15 cellular contexts compared by ENCODE assay signal in genomic region chr10:125411724-125412123, GRCh38.
DNase-seq lines count a peak whose midpoint lies in the region; ATAC-seq and TF ChIP-seq lines count a peak whose summit lies in the region.
"Had no signal": no experiment of that assay in that cellular context is flagged by ENCODE, and none has a peak within 500 bp of the region (broad histone marks: within the 10 kb centered on the region; RNA-seq: fewer than 3 reads in every experiment).

No MANE protein-coding gene starts in this region.

- DNase-seq in BJ (ENCODE audit: low read depth) (peak; percentile 54), LHCN-M2 (ENCODE audit: low read depth) (peak; percentile 77), brain microvascular endothelial cell (peak; percentile 95), kidney epithelial cell (ENCODE audit: low read depth) (peak; percentile 68), prostate gland (ENCODE audit: low spot score) (no peak), SKM-1 treated with dmso at 0.1 percent for 144 hours (lab: John Stamatoyannopoulos, UW; ENCODE audit: unreplicated experiment) (no peak), HAP-1 (ENCODE audit: low spot score in 2 of 2) (no peak)
- DNase-seq: hypothalamus; mesendoderm; NCI-H1092 treated with DMSO at 0.1 percent for 48 hours; posterior cingulate gyrus; stimulated activated CD4-positive, alpha-beta T cell treated with anti-CD3 and anti-CD28 coated beads, Interleukin-1b, Interleukin-23, amount 100 ng/mL, for 48 hours had no signal

- H3K9me3 ChIP-seq in prostate gland, result no peaks in the 10 kb centered on the region
- no peaks in the 10 kb centered on the region for H3K9me3 ChIP-seq in HAP-1

- CTCF ChIA-PET in BJ (lab: Yijun Ruan, JAX), result no interaction called here

- H3K27ac ChIP-seq in brain microvascular endothelial cell (no peak overlapping the region), prostate gland (no peak overlapping the region)
- H3K27ac ChIP-seq: BLaER1 treated with 17β-estradiol and CSF1 and Interleukin-3, amounts not matched to agents 10 nM and 100 nM had no signal

- H3K4me1 ChIP-seq in prostate gland (replicated peaks) (no peaks in the 10 kb centered on the region), HAP-1 (no peaks in the 10 kb centered on the region)
- H3K4me1 ChIP-seq: BLaER1 treated with 17β-estradiol and CSF1 and Interleukin-3, amounts not matched to agents 10 nM and 100 nM had no signal

- POLR2A ChIA-PET in BJ (lab: Charles Lee), result no interaction called here

- ATAC-seq in GM19395 (IDR thresholded peaks at IDR 0.05; ENCODE audit: unreplicated experiment), result no peak
- ATAC-seq: Right ventricle myocardium inferior had no signal

- in situ Hi-C loops in brain microvascular endothelial cell (cut with HindIII; ENCODE audit: low pct_ligation_motif_present, low sequenced_read_pairs), result no loop called here
- in situ Hi-C loops in HAP-1 (cut with MboI; ENCODE audit: low sequenced_read_pairs), result no loop called here

- TF ChIP-seq POLR2A in prostate gland (IDR thresholded peaks at IDR 0.05), result no peak

- WGBS in prostate gland, result 77% methylated on average over 2 of the region's 2 CpGs

- H3K36me3 ChIP-seq in BJ (ENCODE audit: control insufficient read depth, insufficient read depth, low read length) (no peaks in the 10 kb centered on the region), brain microvascular endothelial cell (replicated peaks) (no peaks in the 10 kb centered on the region), kidney epithelial cell (ENCODE audit: control insufficient read depth, insufficient read depth, low read length) (no peaks in the 10 kb centered on the region), prostate gland (no peaks in the 10 kb centered on the region), HAP-1 (replicated peaks) (no peaks in the 10 kb centered on the region)
- H3K36me3 ChIP-seq: BLaER1 treated with 17β-estradiol and CSF1 and Interleukin-3, amounts not matched to agents 10 nM and 100 nM had no signal

- no peak overlapping the region for H3K4me3 ChIP-seq in BJ (ENCODE audit: low read depth, low read length)
- no peak overlapping the region for H3K4me3 ChIP-seq in brain microvascular endothelial cell (ENCODE audit: low read depth, low read length)
- no peak overlapping the region for H3K4me3 ChIP-seq in kidney epithelial cell (ENCODE audit: low read depth, low read length)
- H3K4me3 ChIP-seq in prostate gland, result no peak overlapping the region
- no peak overlapping the region for H3K4me3 ChIP-seq in HAP-1
- H3K4me3 ChIP-seq: BLaER1 treated with 17β-estradiol and CSF1 and Interleukin-3, amounts not matched to agents 10 nM and 100 nM had no signal

- intact Hi-C loops in prostate gland (cut with DNase I), result no loop called here

- H3K27me3 ChIP-seq in BJ (ENCODE audit: control insufficient read depth, insufficient read depth, low read length) (no peaks in the 10 kb centered on the region), brain microvascular endothelial cell (replicated peaks) (no peaks in the 10 kb centered on the region), kidney epithelial cell (ENCODE audit: control insufficient read depth, insufficient read depth, low read length) (no peaks in the 10 kb centered on the region), prostate gland (replicated peaks; ENCODE audit: insufficient read depth) (no peaks in the 10 kb centered on the region), HAP-1 (ENCODE audit: low read depth) (no peaks in the 10 kb centered on the region)
- H3K27me3 ChIP-seq: BLaER1 treated with 17β-estradiol and CSF1 and Interleukin-3, amounts not matched to agents 10 nM and 100 nM had no signal

- no peak for TF ChIP-seq CTCF in BJ (IDR thresholded peaks at IDR 0.05; ENCODE audit: insufficient read depth, low read depth, low read length)
- no peak for TF ChIP-seq CTCF in brain microvascular endothelial cell (IDR thresholded peaks at IDR 0.05; ENCODE audit: low read depth, low read length, missing control alignments)
- no peak for TF ChIP-seq CTCF in kidney epithelial cell (IDR thresholded peaks at IDR 0.05; ENCODE audit: insufficient read depth, low read length, poor library complexity, severe bottlenecking)
- no peak for TF ChIP-seq CTCF in prostate gland (IDR thresholded peaks at IDR 0.05)

Comparison
In these comparisons a context has a peak if more than half of its experiments do, and no peak if none do; other contexts are left out.
1. DNase-seq: peak in BJ (single experiment), LHCN-M2 (single experiment), brain microvascular endothelial cell (single experiment) and kidney epithelial cell (single experiment); none in prostate gland (single experiment), SKM-1 treated with dmso at 0.1 percent for 144 hours (single experiment) and HAP-1 (0 of 2).